ENCODE assay signal across 8 cellular contexts in genomic region chr22:24758164-24758799, GRCh38. TPM values are rescaled to one million over a fixed set of nuclear protein-coding genes. Genes with fewer than 3 reads are reported as not detected.
A peak's percentile ranks its signal among the peaks of the same experiment; 100 is the strongest.
DNase-seq lines count a peak whose midpoint lies in the region; ATAC-seq and TF ChIP-seq lines count a peak whose summit lies in the region.

No MANE protein-coding gene starts in this region.

- H3K4me3 Mint-ChIP-seq in HFFc6, result no peak overlapping the region

- H3K27ac Mint-ChIP-seq in HFFc6, result no peak overlapping the region

- peaks cover 13% of the 10 kb centered on the region; the same call in 1 of the 2 replicates for H3K27me3 Mint-ChIP-seq in HFFc6 (ENCODE audit: insufficient read depth)

- TF ChIP-seq CTCF in HFFc6 (IDR thresholded peaks at IDR 0.05), result peak; percentile 96

- ATAC-seq in GM21515 (IDR thresholded peaks at IDR 0.05; ENCODE audit: unreplicated experiment) (no peak), GM18520 (IDR thresholded peaks at IDR 0.05; ENCODE audit: unreplicated experiment) (no peak)

- DNase-seq in COR-L47 (lab: John Stamatoyannopoulos, UW) (peak; percentile 27), HFFc6 (peak; percentile 12), SK-N-DZ (ENCODE audit: low spot score) (peak; percentile 55), amniotic epithelial cell (ENCODE audit: low read depth) (peak; percentile 48), iPS-NIHi7 (ENCODE audit: extremely low spot score) (peak; percentile 48)
- peak; percentile 67 to 68 for DNase-seq in stimulated activated CD4-positive, alpha-beta T cell treated with anti-CD3 and anti-CD28 coated beads, Interleukin-2, amount 100 ng/mL, for 24 hours

- no peaks in the 10 kb centered on the region for H3K9me3 Mint-ChIP-seq in HFFc6

- H3K36me3 Mint-ChIP-seq in HFFc6 (ENCODE audit: low read depth), result no peaks in the 10 kb centered on the region

- H3K4me1 Mint-ChIP-seq in HFFc6 (ENCODE audit: low read depth), result no peaks in the 10 kb centered on the region

RNA-seq across cellular contexts. Expression of gene PIWIL3, which starts 16.2 kb away (rescaled TPM):
- not detected for total RNA-seq in HFFc6 (2021; fragmentation: NEBNext Ultra II Directional; extraction: Animal tissue kit (Norgen Biotek cat#: 25700))
- not detected in 2 replicates for polyA plus RNA-seq in SK-N-DZ (2014; cell fraction: cytosol; rRNA removed)
- 0.08 TPM in 1 of 2 replicates, not detected in the other for polyA plus RNA-seq in SK-N-DZ (2014; cell fraction: nucleus; rRNA removed)

RNA-seq across cellular contexts. Expression of gene SGSM1, which starts 47.7 kb away (rescaled TPM):
- total RNA-seq in HFFc6 (2021; fragmentation: NEBNext Ultra II Directional; extraction: Animal tissue kit (Norgen Biotek cat#: 25700)), result not detected
- polyA plus RNA-seq in SK-N-DZ (2014; cell fraction: cytosol; rRNA removed), result 0.06 and 0.13 TPM in 2 replicates
- polyA plus RNA-seq in SK-N-DZ (2014; cell fraction: nucleus; rRNA removed), result 0.21 TPM in 2 replicates

Comparison
In these comparisons a context has a peak if more than half of its experiments do, and no peak if none do; other contexts are left out.
1. DNase-seq: peak in every context shown above with its lines; median percentile 68 in stimulated activated CD4-positive, alpha-beta T cell treated with anti-CD3 and anti-CD28 coated beads, Interleukin-2, amount 100 ng/mL, for 24 hours; 55 in SK-N-DZ; 48 in amniotic epithelial cell; 48 in iPS-NIHi7; 27 in COR-L47; 12 in HFFc6.